24 cellular contexts compared by ENCODE assay signal in the genomic region with DNA sequence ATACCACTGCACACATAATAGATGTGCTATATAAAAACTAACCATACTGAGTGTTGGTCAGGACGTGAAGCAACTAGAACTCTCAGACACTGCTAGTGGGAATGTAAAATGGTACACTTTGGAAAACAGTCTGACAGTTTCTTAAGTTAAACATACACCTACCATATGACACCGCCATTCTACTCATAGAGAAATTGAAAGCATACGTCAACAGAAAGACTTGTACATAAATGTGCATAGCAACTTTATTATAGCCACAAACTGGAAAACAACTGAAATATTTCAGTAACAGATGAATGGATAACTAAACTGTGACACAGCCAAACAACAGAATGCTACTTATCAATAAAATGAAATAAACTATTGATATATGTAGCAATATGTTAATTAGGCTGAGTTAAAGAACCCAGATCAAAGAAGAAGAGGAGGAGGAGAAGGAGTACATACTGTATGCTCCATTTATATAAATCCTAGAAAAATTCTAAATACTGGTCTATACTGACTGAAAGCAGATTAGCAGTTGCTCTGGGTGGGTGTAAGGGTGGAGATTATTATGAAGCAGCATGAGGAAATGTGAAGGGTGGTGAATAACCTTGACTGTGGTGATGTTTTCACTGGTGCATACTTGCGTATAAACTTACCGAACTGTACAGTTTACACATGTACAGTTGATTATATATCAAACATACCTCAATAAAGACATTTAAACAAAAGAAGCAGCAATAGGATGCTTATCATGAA. TPM values are rescaled to one million over a fixed set of nuclear protein-coding genes. Genes with fewer than 3 reads are reported as not detected.
DNase-seq lines count a peak whose midpoint lies in the region; ATAC-seq and TF ChIP-seq lines count a peak whose summit lies in the region.
"Had no signal": no experiment of that assay in that cellular context is flagged by ENCODE, and none has a peak within 500 bp of the region (broad histone marks: within the 10 kb centered on the region; RNA-seq: fewer than 3 reads in every experiment).

No MANE protein-coding gene starts in this region.

- peaks cover 30% of the 10 kb centered on the region for H3K4me1 ChIP-seq in HAP-1

- no peak for TF ChIP-seq CTCF in brain microvascular endothelial cell (IDR thresholded peaks at IDR 0.05; ENCODE audit: low read depth, low read length, missing control alignments)

- peak overlapping the region; percentile 6 for H3K27ac Mint-ChIP-seq in activated T-helper 2 cell treated with anti-CD3 and anti-CD28 coated beads, Interferon-gamma antibody, Interleukin-2, Interleukin-4, amounts not matched to agents 10 μg/mL and 5 μg/mL and 100 μg/mL, durations not matched to agents 14 hours and 24 hours and 36 hours
- H3K27ac Mint-ChIP-seq: activated naive CD8-positive, alpha-beta T cell; endodermal cell; mesothelial cell of epicardium; natural killer cell; type B pancreatic cell had no signal

- H3K36me3 ChIP-seq in HAP-1 (replicated peaks) (no peaks in the 10 kb centered on the region), brain microvascular endothelial cell (replicated peaks) (no peaks in the 10 kb centered on the region)
- H3K36me3 ChIP-seq: esophagus squamous epithelium had no signal

- in situ Hi-C loops in HAP-1 (cut with MboI; ENCODE audit: low sequenced_read_pairs) = no loop called here
- in situ Hi-C loops in brain microvascular endothelial cell (cut with HindIII; ENCODE audit: low pct_ligation_motif_present, low sequenced_read_pairs) = no loop called here

- H3K9me3 Mint-ChIP-seq in activated T-helper 2 cell treated with anti-CD3 and anti-CD28 coated beads, Interferon-gamma antibody, Interleukin-2, Interleukin-4, amounts not matched to agents 10 μg/mL and 5 μg/mL and 100 μg/mL, durations not matched to agents 14 hours and 24 hours and 36 hours = no peaks in the 10 kb centered on the region
- H3K9me3 Mint-ChIP-seq: natural killer cell, type B pancreatic cell had no signal

- H3K27me3 Mint-ChIP-seq in activated T-helper 2 cell treated with anti-CD3 and anti-CD28 coated beads, Interferon-gamma antibody, Interleukin-2, Interleukin-4, amounts not matched to agents 10 μg/mL and 5 μg/mL and 100 μg/mL, durations not matched to agents 14 hours and 24 hours and 36 hours (ENCODE audit: low read depth) = no peaks in the 10 kb centered on the region
- H3K27me3 Mint-ChIP-seq: activated naive CD8-positive, alpha-beta T cell; type B pancreatic cell had no signal

- H3K9me3 ChIP-seq in HAP-1 = no peaks in the 10 kb centered on the region; the same call in 1 of the 2 replicates
- H3K9me3 ChIP-seq: esophagus squamous epithelium had no signal

- H3K4me3 ChIP-seq in HAP-1 (no peak overlapping the region), brain microvascular endothelial cell (ENCODE audit: low read depth, low read length) (no peak overlapping the region)
- H3K4me3 ChIP-seq: esophagus squamous epithelium had no signal

- ATAC-seq in GM18867 (IDR thresholded peaks at IDR 0.05; ENCODE audit: unreplicated experiment) (peak; percentile 75), GM19463 (IDR thresholded peaks at IDR 0.05; ENCODE audit: unreplicated experiment) (peak; percentile 79), HG03175 (IDR thresholded peaks at IDR 0.05; ENCODE audit: unreplicated experiment) (peak; percentile 52), HG02678 (IDR thresholded peaks at IDR 0.05; ENCODE audit: unreplicated experiment) (no peak)
- ATAC-seq: left ventricle myocardium superior, natural killer cell had no signal

- H3K4me1 Mint-ChIP-seq in activated T-helper 2 cell treated with anti-CD3 and anti-CD28 coated beads, Interferon-gamma antibody, Interleukin-2, Interleukin-4, amounts not matched to agents 10 μg/mL and 5 μg/mL and 100 μg/mL, durations not matched to agents 14 hours and 24 hours and 36 hours (ENCODE audit: low read depth) = peaks cover 15% of the 10 kb centered on the region

- H3K4me3 Mint-ChIP-seq in activated T-helper 2 cell treated with anti-CD3 and anti-CD28 coated beads, Interferon-gamma antibody, Interleukin-2, Interleukin-4, amounts not matched to agents 10 μg/mL and 5 μg/mL and 100 μg/mL, durations not matched to agents 14 hours and 24 hours and 36 hours (ENCODE audit: low read depth) = no peak overlapping the region
- H3K4me3 Mint-ChIP-seq: activated naive CD8-positive, alpha-beta T cell; CD14-positive monocyte; endodermal cell; mesothelial cell of epicardium; natural killer cell; type B pancreatic cell had no signal

- no peak for DNase-seq in activated T-helper 2 cell treated with anti-CD3 and anti-CD28 coated beads, Interferon-gamma antibody, Interleukin-2, Interleukin-4, amounts not matched to agents 10 μg/mL and 5 μg/mL and 100 μg/mL, durations not matched to agents 14 hours and 24 hours and 36 hours (ENCODE audit: low spot score)
- DNase-seq in iPS-NIHi11 (ENCODE audit: low spot score) (no peak), HAP-1 (ENCODE audit: low spot score in 2 of 2) (no peak), brain microvascular endothelial cell (no peak)
- DNase-seq: aorta; endodermal cell; esophagus squamous epithelium; left ventricle myocardium superior; natural killer cell; NCI-H1092; NCI-H2081; NCI-H446; NCI-H82; RPMI8226; small intestine; stimulated activated CD4-positive, alpha-beta T cell treated with anti-CD3 and anti-CD28 coated beads, Interleukin-2, amount 100 ng/mL, for 24 hours had no signal

- H3K36me3 Mint-ChIP-seq in activated T-helper 2 cell treated with anti-CD3 and anti-CD28 coated beads, Interferon-gamma antibody, Interleukin-2, Interleukin-4, amounts not matched to agents 10 μg/mL and 5 μg/mL and 100 μg/mL, durations not matched to agents 14 hours and 24 hours and 36 hours (ENCODE audit: low read depth) = peaks cover 4% of the 10 kb centered on the region
- H3K36me3 Mint-ChIP-seq: CD14-positive monocyte, natural killer cell had no signal

- intact Hi-C loops in activated T-helper 2 cell treated with anti-CD3 and anti-CD28 coated beads, Interferon-gamma antibody, Interleukin-2, Interleukin-4, amounts not matched to agents 10 μg/mL and 5 μg/mL and 100 μg/mL, durations not matched to agents 14 hours and 24 hours and 36 hours (cut with micrococcal nuclease) = no loop called here

- no peaks in the 10 kb centered on the region for H3K27me3 ChIP-seq in HAP-1 (ENCODE audit: low read depth)
- H3K27me3 ChIP-seq in brain microvascular endothelial cell (replicated peaks) = no peaks in the 10 kb centered on the region
- H3K27me3 ChIP-seq: esophagus squamous epithelium had no signal

- H3K27ac ChIP-seq in brain microvascular endothelial cell = no peak overlapping the region
- H3K27ac ChIP-seq: esophagus squamous epithelium had no signal

RNA-seq across cellular contexts. Expression of gene ARHGAP21, which starts 48.6 kb away (rescaled TPM):
- total RNA-seq in activated T-helper 2 cell treated with anti-CD3 and anti-CD28 coated beads, Interferon-gamma antibody, Interleukin-2, Interleukin-4, amounts not matched to agents 10 μg/mL and 5 μg/mL and 100 μg/mL, durations not matched to agents 14 hours and 24 hours and 36 hours = 40.0 and 43.2 TPM in 2 replicates
